ENCODE assay signal across 1 cellular context in genomic region chr2:218406209-218406948, GRCh38.
A peak's percentile ranks its signal among the peaks of the same experiment; 100 is the strongest.
TF ChIP-seq lines count a peak whose summit lies in the region.

No MANE protein-coding gene starts in this region.

TF ChIP-seq in HEK293, 187 proteins besides CTCF, POLR2A, EP300 and RAD21 (continued from another document):
- TF ChIP-seq ZNF639 (tag by site-specific recombination; IDR thresholded peaks at IDR 0.05) (no peak), ZNF155 (tag by site-specific recombination; IDR thresholded peaks at IDR 0.05) (no peak), ZNF670 (tag by site-specific recombination; IDR thresholded peaks at IDR 0.05; ENCODE audit: low read depth) (no peak), SP3 (tag by site-specific recombination; IDR thresholded peaks at IDR 0.05) (peak; percentile 71), ZBTB7A (tag by site-specific recombination; IDR thresholded peaks at IDR 0.05; ENCODE audit: low read depth) (0 out of 2 replicates have a peak, but pooled peaks have one; percentile 29), SCRT2 (tag by site-specific recombination; IDR thresholded peaks at IDR 0.05) (no peak), ZNF837 (tag by site-specific recombination; IDR thresholded peaks at IDR 0.05) (no peak), ZBTB48 (tag by site-specific recombination; IDR thresholded peaks at IDR 0.05) (peak; percentile 66; the same call in 1 of the 2 replicates), KLF17 (tag by site-specific recombination; IDR thresholded peaks at IDR 0.05) (0 out of 2 replicates have a peak, but pooled peaks have one; percentile 22), SP7 (tag by site-specific recombination; IDR thresholded peaks at IDR 0.05) (peak; percentile 43; the same call in 1 of the 2 replicates), ZXDB (tag by site-specific recombination; IDR thresholded peaks at IDR 0.05) (peak; percentile 58; the same call in 1 of the 2 replicates), OVOL3 (tag by site-specific recombination; IDR thresholded peaks at IDR 0.05) (no peak), ZFP69B (tag by site-specific recombination; IDR thresholded peaks at IDR 0.05) (peak; percentile 100), TSHZ1 (tag by site-specific recombination; IDR thresholded peaks at IDR 0.05; ENCODE audit: borderline replicate concordance) (no peak), WT1 (tag by site-specific recombination; IDR thresholded peaks at IDR 0.05) (0 out of 2 replicates have a peak, but pooled peaks have one; percentile 27), ZBTB10 (tag by site-specific recombination; IDR thresholded peaks at IDR 0.05) (peak; percentile 94), GLIS1 (tag by site-specific recombination; IDR thresholded peaks at IDR 0.05) (peak; percentile 66), IKZF3 (tag by site-specific recombination; IDR thresholded peaks at IDR 0.05) (peak; percentile 83; the same call in 1 of the 2 replicates), ZFP37 (tag by site-specific recombination; IDR thresholded peaks at IDR 0.05) (0 out of 2 replicates have a peak, but pooled peaks have one; percentile 24), ZSCAN30 (tag by site-specific recombination; IDR thresholded peaks at IDR 0.05) (peak; percentile 49; the same call in 1 of the 2 replicates), ZBTB11 (tag by site-specific recombination; conservative IDR thresholded peaks at IDR 0.05; ENCODE audit: low read depth) (peak; percentile 64; the same call in 1 of the 2 replicates), ZNF654 (tag by site-specific recombination; IDR thresholded peaks at IDR 0.05; ENCODE audit: low read depth) (peak; percentile 60), YY1 (tag by site-specific recombination; IDR thresholded peaks at IDR 0.05) (peak; percentile 32; the same call in 1 of the 2 replicates), ZNF692 (tag by site-specific recombination; IDR thresholded peaks at IDR 0.05) (peak; percentile 100), ZNF596 (tag by site-specific recombination; IDR thresholded peaks at IDR 0.05) (no peak), INSM2 (tag by site-specific recombination; IDR thresholded peaks at IDR 0.05) (peak; percentile 78), ZNF2 (tag by site-specific recombination; IDR thresholded peaks at IDR 0.05) (0 out of 2 replicates have a peak, but pooled peaks have one; percentile 29), SP2 (tag by site-specific recombination; IDR thresholded peaks at IDR 0.05) (peak; percentile 40), ZNF423 (tag by site-specific recombination; IDR thresholded peaks at IDR 0.05) (0 out of 2 replicates have a peak, but pooled peaks have one; percentile 25), ZNF549 (tag by site-specific recombination; IDR thresholded peaks at IDR 0.05) (no peak), ZNF76 (tag by site-specific recombination; IDR thresholded peaks at IDR 0.05; ENCODE audit: borderline replicate concordance, low read depth) (peak; percentile 30; the same call in 1 of the 2 replicates), ZNF184 (tag by site-specific recombination; IDR thresholded peaks at IDR 0.05) (no peak), KLF10 (tag by site-specific recombination; IDR thresholded peaks at IDR 0.05) (peak; percentile 60; the same call in 1 of the 2 replicates), ZBTB26 (tag by site-specific recombination; optimal IDR thresholded peaks at IDR 0.05) (peak; percentile 39)
TF ChIP-seq in HEK293: peak in this region for 37.
